In the genomic region with DNA sequence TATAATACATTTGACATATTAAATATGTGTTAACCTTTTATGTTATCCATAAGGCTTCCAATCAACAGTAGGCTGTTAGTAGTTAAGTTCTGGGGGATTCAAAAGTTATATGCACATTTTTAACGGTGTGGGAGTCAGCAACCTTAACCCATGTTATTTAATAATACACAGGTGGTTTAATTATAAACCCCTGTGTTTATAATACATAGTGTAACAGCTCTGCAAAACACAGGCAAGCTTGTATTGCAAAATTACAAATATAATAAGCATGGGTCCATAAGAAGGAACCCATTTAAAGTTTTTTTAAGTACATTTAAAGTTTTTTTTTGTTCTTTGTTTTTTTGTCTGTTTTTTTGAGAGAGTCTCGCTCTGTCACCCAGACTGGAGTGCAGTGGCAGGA, we compare ENCODE assay signal across 22 cellular contexts. TPM values are rescaled to one million over a fixed set of nuclear protein-coding genes. Genes with fewer than 3 reads are reported as not detected.
DNase-seq lines count a peak whose midpoint lies in the region; ATAC-seq, FAIRE-seq and TF ChIP-seq lines count a peak whose summit lies in the region.
"Had no signal": no experiment of that assay in that cellular context is flagged by ENCODE, and none has a peak within 500 bp of the region (broad histone marks: within the 10 kb centered on the region; RNA-seq: fewer than 3 reads in every experiment).

No MANE protein-coding gene starts in this region.

- H3K9ac ChIP-seq in liver (ENCODE audit: low read depth in 1 of 2, low read length in 2 of 2) (peak overlapping the region in 1 of 2 donors; percentile 52), HepG2 (ENCODE audit: insufficient read depth, low read depth, low read length) (no peak overlapping the region), adipocyte (ENCODE audit: low read length) (peak overlapping the region; percentile 79), subcutaneous abdominal adipose tissue (ENCODE audit: low read length in 5 of 5) (no peak overlapping the region)
- H3K9ac ChIP-seq: BLaER1 had no signal

- H3K36me3 ChIP-seq in liver (ENCODE audit: control insufficient read depth in 4 of 4, insufficient read depth in 3 of 4, low read depth in 1 of 4, low read length in 3 of 4) (no peaks in the 10 kb centered on the region), HepG2 (replicated peaks in 1 of 2; ENCODE audit: control insufficient read depth in 1 of 2, insufficient read depth in 2 of 2, low read length in 2 of 2) (no peaks in the 10 kb centered on the region), adipocyte (ENCODE audit: control insufficient read depth, insufficient read depth, low read length, severe bottlenecking) (no peaks in the 10 kb centered on the region), right lobe of liver (no peaks in the 10 kb centered on the region), subcutaneous abdominal adipose tissue (ENCODE audit: control insufficient read depth in 5 of 5, insufficient read depth in 5 of 5, low read length in 5 of 5) (no peaks in the 10 kb centered on the region)
- H3K36me3 ChIP-seq: BE2C, BLaER1 had no signal

- in situ Hi-C loops in HepG2 (cut with HindIII; ENCODE audit: extremely low pct_ligation_motif_present, low pct_unique_long_range_greater_than_20kb) = no loop called here

- peaks cover 15 to 30% (median 24%) of the 10 kb centered on the region in 4 donors for H3K4me1 ChIP-seq in liver (ENCODE audit: control insufficient read depth in 4 of 4, insufficient read depth in 4 of 4, low read length in 3 of 4)
- H3K4me1 ChIP-seq in HepG2 (ENCODE audit: insufficient read depth, low read length) = peaks cover 30% of the 10 kb centered on the region
- peaks cover 48% of the 10 kb centered on the region for H3K4me1 ChIP-seq in adipocyte (ENCODE audit: control insufficient read depth, insufficient read depth, low read length)
- peaks cover 0 to 41% (median 11%) of the 10 kb centered on the region in 4 donors for H3K4me1 ChIP-seq in right lobe of liver
- H3K4me1 ChIP-seq in subcutaneous abdominal adipose tissue (ENCODE audit: control insufficient read depth in 5 of 5, insufficient read depth in 5 of 5, low read length in 5 of 5) = peaks cover 0 to 38% (median 32%) of the 10 kb centered on the region in 5 donors
- H3K4me1 ChIP-seq: BE2C, BLaER1 had no signal

- no peak for ATAC-seq in HepG2
- ATAC-seq in right lobe of liver = peak; percentile 70 to 85 (median 78)
- ATAC-seq in HG02588 (IDR thresholded peaks at IDR 0.05; ENCODE audit: unreplicated experiment) = no peak

- CTCF ChIA-PET in HepG2 (lab: Yijun Ruan, JAX; ENCODE audit: low intra/inter-chr PET ratio, low total read pairs) = no interaction called here

- peaks cover 0 to 3% (median under 1%) of the 10 kb centered on the region in 4 donors for H3K9me3 ChIP-seq in liver (ENCODE audit: control insufficient read depth in 4 of 4, low read length in 3 of 4)
- H3K9me3 ChIP-seq in HepG2 (ENCODE audit: low read length) = no peaks in the 10 kb centered on the region
- peaks cover 4% of the 10 kb centered on the region for H3K9me3 ChIP-seq in adipocyte (ENCODE audit: control insufficient read depth, low read length)
- H3K9me3 ChIP-seq in right lobe of liver = no peaks in the 10 kb centered on the region
- peaks cover 2 to 9% (median 4%) of the 10 kb centered on the region in 5 donors for H3K9me3 ChIP-seq in subcutaneous abdominal adipose tissue (ENCODE audit: control insufficient read depth in 5 of 5, low read length in 5 of 5)
- H3K9me3 ChIP-seq: BE2C, BLaER1 had no signal

- TF ChIP-seq EP300 in HepG2 (IDR thresholded peaks at IDR 0.05; ENCODE audit: low read depth in 2 of 2, low read length in 2 of 2) (no peak), HepG2 (CRISPR knock-in tag; IDR thresholded peaks at IDR 0.05; ENCODE audit: borderline replicate concordance) (no peak)

- TF ChIP-seq RAD21 in liver (IDR thresholded peaks at IDR 0.05) = no peak
- TF ChIP-seq RAD21 in HepG2 (CRISPR knock-in tag; IDR thresholded peaks at IDR 0.05) = no peak

- H3K27ac ChIP-seq in liver (ENCODE audit: low read depth in 1 of 2, low read length in 2 of 2) (peak overlapping the region; percentile 70 to 80), HepG2 (ENCODE audit: extremely low read length, insufficient read depth, low read length) (no peak overlapping the region), right lobe of liver (peak overlapping the region; percentile 31 to 91 (median 91)), subcutaneous abdominal adipose tissue (ENCODE audit: low read depth, low read length) (peak overlapping the region; percentile 95)
- H3K27ac ChIP-seq: 22Rv1, BLaER1 had no signal

- no peak for FAIRE-seq in HepG2 (lab: Jason Lieb, UNC)
- FAIRE-seq: GM12891, GM19239 had no signal

- intact Hi-C loops in HepG2 (cut with micrococcal nuclease; ENCODE audit: unreplicated experiment) = no loop called here
- intact Hi-C loops in right lobe of liver (cut with DNase I) = no loop called here

- H3K4me2 ChIP-seq in HepG2 (ENCODE audit: low read depth, low read length) = no peak overlapping the region
- H3K4me2 ChIP-seq: BLaER1 had no signal

- no peak overlapping the region for H2AFZ ChIP-seq in HepG2 (ENCODE audit: low read length)

- no peak for TF ChIP-seq CTCF in liver (IDR thresholded peaks at IDR 0.05; ENCODE audit: low read depth, low read length, missing input control)
- TF ChIP-seq CTCF in HepG2 (CRISPR knock-in tag; IDR thresholded peaks at IDR 0.05) = no peak
- no peak for TF ChIP-seq CTCF in right lobe of liver (IDR thresholded peaks at IDR 0.05)

- H3K27me3 ChIP-seq in liver (ENCODE audit: control insufficient read depth in 4 of 4, insufficient read depth in 4 of 4, low read length in 3 of 4) (no peaks in the 10 kb centered on the region), HepG2 (ENCODE audit: control insufficient read depth in 1 of 2, insufficient read depth in 2 of 2, low read length in 2 of 2) (no peaks in the 10 kb centered on the region), adipocyte (replicated peaks; ENCODE audit: control insufficient read depth, insufficient read depth, low read length) (no peaks in the 10 kb centered on the region), right lobe of liver (no peaks in the 10 kb centered on the region), subcutaneous abdominal adipose tissue (ENCODE audit: control insufficient read depth in 5 of 5, insufficient read depth in 4 of 5, low read length in 5 of 5) (no peaks in the 10 kb centered on the region)
- H3K27me3 ChIP-seq: BE2C, BLaER1 had no signal

- TF ChIP-seq POLR2A in HepG2 (IDR thresholded peaks at IDR 0.05; ENCODE audit: insufficient read depth in 1 of 2, low read depth in 2 of 2, low read length in 2 of 2) (no peak), right lobe of liver (IDR thresholded peaks at IDR 0.05) (no peak)

- 40% methylated on average over 2 of the region's 2 CpGs for WGBS in liver
- 62% methylated on average over 2 of the region's 2 CpGs for WGBS in HepG2 (ENCODE audit: low lambda C conversion rate)
- 17% methylated on average over 2 of the region's 2 CpGs for WGBS in right lobe of liver (ENCODE audit: insufficient coverage, low coverage, low lambda C conversion rate, missing lambda C conversion rate)

- BruUV-seq in HepG2 (replicated peaks; lab: Mats Ljungman, UMichigan) = no TSS peak

- H3K4me3 ChIP-seq in liver (ENCODE audit: low read depth in 1 of 3, low read length in 3 of 3) (no peak overlapping the region), HepG2 (replicated peaks in 1 of 3; ENCODE audit: insufficient read depth in 1 of 3, low read depth in 2 of 3, low read length in 3 of 3) (no peak overlapping the region), adipocyte (ENCODE audit: low read length) (no peak overlapping the region), right lobe of liver (no peak overlapping the region), subcutaneous abdominal adipose tissue (ENCODE audit: low read depth in 1 of 5, low read length in 5 of 5) (no peak overlapping the region)
- H3K4me3 ChIP-seq: BLaER1 had no signal

- H4K20me1 ChIP-seq in HepG2 (ENCODE audit: insufficient read depth, low read length) = no peaks in the 10 kb centered on the region
- H4K20me1 ChIP-seq: BLaER1 had no signal

- DNase-seq in HepG2 (ENCODE audit: low spot score) (no peak), adipocyte (ENCODE audit: low read depth) (no peak), right lobe of liver (no peak), cerebellar nuclear complex (lab: John Stamatoyannopoulos, UW) (no peak), DMS153 (lab: John Stamatoyannopoulos, UW) (no peak)
- DNase-seq: ACHN; BE2C; C1 segment of cervical spinal cord; CD4-positive, alpha-beta memory T cell; CD4-positive, CD25-positive, alpha-beta regulatory T cell; CD8-positive, alpha-beta memory T cell; COR-L47; DMS 273 treated with DMSO at 0.1 percent for 48 hours; DMS79 treated with DMSO at 0.1 percent for 48 hours; GF-D8 had no signal

- POLR2A ChIA-PET in HepG2 (lab: Yijun Ruan, JAX) = interaction anchor here (2.3 to 2.5 kb wide), 3 partner anchors 8 to 17 kb away, joined by 10 to 31 read pairs (median 17); partner anchors contain the start of gene RAD23B

- no peaks in the 10 kb centered on the region for H3K79me2 ChIP-seq in HepG2 (ENCODE audit: insufficient read depth, low read length)

RNA-seq across cellular contexts. Expression of gene RAD23B, which starts 14.5 kb away (rescaled TPM):
- 100 to 1,000 TPM in 1 of 2 donors, 10 to 100 TPM in 1; 66.4 to 101 TPM for total RNA-seq in liver
- polyA plus RNA-seq in liver = 10 to 100 TPM; 13.6 to 56.8 TPM
- total RNA-seq in HepG2 (2016; rRNA removed; fragmentation: Illumina TruSeq; extraction: Trizol) = 133 and 159 TPM in 2 replicates
- 59.7 and 60.0 TPM in 2 replicates for total RNA-seq in HepG2 (2016; cell fraction: cytosol; rRNA removed; fragmentation: Illumina TruSeq; extraction: Trizol; ENCODE audit: low read depth)
- 128 and 156 TPM in 2 replicates for total RNA-seq in HepG2 (2016; cell fraction: insoluble cytoplasmic fraction; rRNA removed; fragmentation: Illumina TruSeq; extraction: Trizol)
- total RNA-seq in HepG2 (2016; cell fraction: membrane; rRNA removed; fragmentation: Illumina TruSeq; extraction: Trizol) = 120 and 126 TPM in 2 replicates
- 62.9 and 65.9 TPM in 2 replicates for total RNA-seq in HepG2 (2016; cell fraction: nucleus; rRNA removed; fragmentation: Illumina TruSeq; extraction: Trizol)
- polyA plus RNA-seq in HepG2 (2011; rRNA removed) = 156 and 162 TPM in 2 replicates
- polyA plus RNA-seq in HepG2 (2011; cell fraction: cytosol; rRNA removed) = 93.8 and 114 TPM in 2 replicates
- polyA plus RNA-seq in HepG2 (2011; cell fraction: nucleus; rRNA removed) = 25.3 and 25.6 TPM in 2 replicates
- 90.7 and 110 TPM in 2 replicates for polyA plus RNA-seq in HepG2 (2012)
- 26.3 and 31.4 TPM in 2 replicates for polyA plus RNA-seq in HepG2 (2016; cell fraction: cytosol; fragmentation: Illumina TruSeq; extraction: Trizol; ENCODE audit: low read depth)
- 185 and 198 TPM in 2 replicates for polyA plus RNA-seq in HepG2 (2016; cell fraction: insoluble cytoplasmic fraction; fragmentation: Illumina TruSeq; extraction: Trizol; ENCODE audit: low read depth)
- polyA plus RNA-seq in HepG2 (2016; cell fraction: membrane; fragmentation: Illumina TruSeq; extraction: Trizol; ENCODE audit: low read depth) = 79.8 and 80.6 TPM in 2 replicates
- 67.0 and 71.9 TPM in 2 replicates for polyA plus RNA-seq in HepG2 (2016; cell fraction: nucleus; fragmentation: Illumina TruSeq; extraction: Trizol; ENCODE audit: insufficient read depth, low read depth)
- polyA minus RNA-seq in HepG2 (2011; rRNA and poly(A)+ RNA removed; ENCODE audit: low replicate concordance) = 270 and 278 TPM in 2 replicates
- 139 and 149 TPM in 2 replicates for polyA minus RNA-seq in HepG2 (2011; cell fraction: cytosol; rRNA and poly(A)+ RNA removed)
- 85.5 and 87.8 TPM in 2 replicates for polyA minus RNA-seq in HepG2 (2011; cell fraction: nucleus; rRNA and poly(A)+ RNA removed)
- total RNA-seq in right lobe of liver = 100 to 1,000 TPM in 2 of 6 experiments, 10 to 100 TPM in 4; 86.9 to 110 (median 99.1) TPM

Comparison
In these comparisons a context has a peak if more than half of its experiments do, and no peak if none do; other contexts are left out.
1. ATAC-seq: peak in right lobe of liver (4 of 4); none in HepG2 (single experiment) and HG02588 (single experiment).